In the genomic region with DNA sequence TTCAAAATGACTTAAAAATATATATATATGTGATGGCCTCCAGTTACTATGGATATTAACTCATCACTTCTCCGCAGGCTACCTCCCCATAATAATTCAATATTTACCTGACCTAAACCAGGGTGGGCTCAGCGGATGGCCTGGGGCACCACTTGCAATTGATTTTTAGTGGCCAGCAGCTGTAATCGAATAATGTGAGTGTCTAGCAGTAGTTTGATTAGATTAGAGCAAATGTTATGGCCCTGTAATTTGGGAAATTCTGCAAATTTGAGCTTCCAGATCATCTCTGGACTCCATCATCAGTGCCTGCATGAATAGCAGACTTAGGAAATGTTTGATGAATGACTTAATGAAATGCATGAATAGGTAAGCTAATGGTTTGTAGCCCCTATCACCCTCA, we compare ENCODE assay signal across 11 cellular contexts. TPM values are rescaled to one million over a fixed set of nuclear protein-coding genes. Genes with fewer than 3 reads are reported as not detected.
"Had no signal": no experiment of that assay in that cellular context is flagged by ENCODE, and none has a peak within 500 bp of the region (broad histone marks: within the 10 kb centered on the region; RNA-seq: fewer than 3 reads in every experiment).

No MANE protein-coding gene starts in this region.

- H3K36me3 ChIP-seq: HAP-1 had no signal

- ATAC-seq: HCT116, HepG2 had no signal

- H3K4me1 ChIP-seq: HAP-1 had no signal

- H3K4me3 ChIP-seq: GM23248, HAP-1 had no signal

- DNase-seq: GM23248, GOT3, H7, HFFc6 had no signal

- H3K27ac ChIP-seq: GM23248, HL-60 had no signal

- H3K9me3 ChIP-seq: HAP-1 had no signal

RNA-seq across cellular contexts. Expression of a gene that starts 14.7 kb away (rescaled TPM):
- total RNA-seq: HepG2 had no signal
- polyA plus RNA-seq: HepG2 had no signal

RNA-seq across cellular contexts. Expression of a gene that starts 44.0 kb away (rescaled TPM):
- total RNA-seq: GM23248, H4, H7, HepG2, HFFc6, HT1080 had no signal
- polyA plus RNA-seq: GM23248, HepG2, IgD-negative memory B cell had no signal
